Comparison of ENCODE assay signal across 36 cellular contexts in genomic region chr16:1049976-1050247, GRCh38. TPM values are rescaled to one million over a fixed set of nuclear protein-coding genes. Genes with fewer than 3 reads are reported as not detected.
"Had no signal": no experiment of that assay in that cellular context is flagged by ENCODE, and none has a peak within 500 bp of the region (broad histone marks: within the 10 kb centered on the region; RNA-seq: fewer than 3 reads in every experiment).

No MANE protein-coding gene starts in this region.

- DNase-seq: activated B cell treated with CpG ODN at 0.5 μM for 24 hours; activated CD4-positive, alpha-beta memory T cell treated with anti-CD3 and anti-CD28 coated beads for 36 hours; activated CD4-positive, alpha-beta T cell treated with anti-CD3 and anti-CD28 coated beads for 4 hours; activated CD4-positive, alpha-beta T cell treated with anti-CD3 and anti-CD28 coated beads, Interleukin-2, amount 10 ng/mL, durations not matched to agents 24 days and 14 days; activated CD4-positive, alpha-beta T cell treated with anti-CD3 and anti-CD28 coated beads, Interleukin-2, amount 50 U/mL, for 1 hour; activated CD4-positive, alpha-beta T cell treated with anti-CD3 and anti-CD28 coated beads, Interleukin-2, amount 50 U/mL, for 4 hours; activated CD4-positive, CD25-positive, alpha-beta regulatory T cell treated with anti-CD3 and anti-CD28 coated beads, Interleukin-2, amount 50 U/mL, for 72 hours; activated CD8-positive, alpha-beta memory T cell treated with anti-CD3 and anti-CD28 coated beads, Interleukin-2, amount 50 U/mL, for 4 hours; activated CD8-positive, alpha-beta T cell treated with anti-CD3 and anti-CD28 coated beads for 36 hours; activated effector memory CD4-positive, alpha-beta T cell treated with anti-CD3 and anti-CD28 coated beads, Interleukin-2, amount 50 U/mL, for 16 hours; activated gamma-delta T cell treated with Interleukin-2 at 50 U/mL for 16 hours; activated naive CD4-positive, alpha-beta T cell; activated naive CD4-positive, alpha-beta T cell treated with anti-CD3 and anti-CD28 coated beads for 36 hours; activated naive CD8-positive, alpha-beta T cell treated with anti-CD3 and anti-CD28 coated beads, Interleukin-2, amount 10 ng/mL, durations not matched to agents 7 days and 5 days; activated naive CD8-positive, alpha-beta T cell treated with anti-CD3 and anti-CD28 coated beads, Interleukin-2, amount 50 U/mL, for 24 hours; activated T-cell treated with anti-CD3 and anti-CD28 coated beads for 4 hours; activated T-cell treated with anti-CD3 and anti-CD28 coated beads, Interleukin-2, amount 50 U/mL, for 1 hour; activated T-cell treated with anti-CD3 and anti-CD28 coated beads, Interleukin-2, amount 50 U/mL, for 4 hours; activated T-cell treated with anti-CD3 and anti-CD28 coated beads, Interleukin-2, amount 50 U/mL, for 72 hours; amygdala; anterior cingulate cortex; caudate nucleus; cerebellar nuclear complex; T-helper 1 cell; T-helper 2 cell; T-helper 9 cell had no signal

- FAIRE-seq: bronchial epithelial cell, TTC549 had no signal

- H3K4me3 ChIP-seq: ascending aorta, cardiac muscle cell had no signal

- H3K36me3 ChIP-seq: ascending aorta, cardiac muscle cell had no signal

- H3K9me3 ChIP-seq: ascending aorta had no signal

- ATAC-seq: activated CD8-positive, alpha-beta T cell treated with anti-CD3 and anti-CD28 coated beads for 36 hours; activated naive CD8-positive, alpha-beta T cell treated with anti-CD3 and anti-CD28 coated beads, Interleukin-2, amount 50 U/mL, for 24 hours; activated T-cell treated with anti-CD3 and anti-CD28 coated beads, Interleukin-2, amount 50 U/mL, for 4 hours; activated T-cell treated with anti-CD3 and anti-CD28 coated beads, Interleukin-2, amount 50 U/mL, for 72 hours; activated T-helper 17 cell treated with anti-CD3 and anti-CD28 coated beads, Interleukin-2, amount 50 U/mL, for 72 hours had no signal

- H3K27me3 ChIP-seq: ascending aorta, cardiac muscle cell had no signal

- H3K27ac ChIP-seq: ascending aorta, cardiac muscle cell, VCaP had no signal

RNA-seq across cellular contexts. Expression of gene SSTR5, which starts 22.6 kb away (rescaled TPM):
- total RNA-seq: activated B cell treated with CpG ODN at 0.5 μM for 24 hours; activated CD4-positive, alpha-beta memory T cell treated with anti-CD3 and anti-CD28 coated beads for 36 hours; activated CD4-positive, alpha-beta T cell treated with anti-CD3 and anti-CD28 coated beads, Interleukin-2, amount 10 ng/mL, durations not matched to agents 24 days and 14 days; activated CD8-positive, alpha-beta memory T cell treated with anti-CD3 and anti-CD28 coated beads for 36 hours; activated CD8-positive, alpha-beta T cell treated with anti-CD3 and anti-CD28 coated beads for 36 hours; activated naive CD4-positive, alpha-beta T cell treated with anti-CD3 and anti-CD28 coated beads for 36 hours; activated naive CD8-positive, alpha-beta T cell treated with anti-CD3 and anti-CD28 coated beads, Interleukin-2, amount 10 ng/mL, durations not matched to agents 7 days and 5 days; activated T-cell treated with anti-CD3 and anti-CD28 coated beads, Interleukin-2, amount 50 U/mL, for 4 hours; activated T-cell treated with anti-CD3 and anti-CD28 coated beads, Interleukin-2, amount 50 U/mL, for 72 hours; activated T-helper 1 cell treated with anti-CD3 and anti-CD28 coated beads, Interleukin-12 subunit alpha, Interleukin-12 subunit beta, Interleukin-2, Interleukin-4 antibody, amounts not matched to agents 30 ng/mL and 10 ng/mL and 1 ng/mL, durations not matched to agents 14 hours and 24 hours and 36 hours; activated T-helper 17 cell treated with anti-CD3 and anti-CD28 coated beads, Interleukin-2, amount 50 U/mL, for 72 hours; ascending aorta; bronchial epithelial cell; cardiac muscle cell; chondrocyte had no signal
- polyA plus RNA-seq: cardiac muscle cell had no signal

RNA-seq across cellular contexts. Expression of gene C1QTNF8, which starts 46.1 kb away (rescaled TPM):
- total RNA-seq: activated B cell treated with CpG ODN at 0.5 μM for 24 hours; activated CD4-positive, alpha-beta memory T cell treated with anti-CD3 and anti-CD28 coated beads for 36 hours; activated CD4-positive, alpha-beta T cell treated with anti-CD3 and anti-CD28 coated beads, Interleukin-2, amount 10 ng/mL, durations not matched to agents 24 days and 14 days; activated CD8-positive, alpha-beta memory T cell treated with anti-CD3 and anti-CD28 coated beads for 36 hours; activated CD8-positive, alpha-beta T cell treated with anti-CD3 and anti-CD28 coated beads for 36 hours; activated naive CD4-positive, alpha-beta T cell treated with anti-CD3 and anti-CD28 coated beads for 36 hours; activated naive CD8-positive, alpha-beta T cell treated with anti-CD3 and anti-CD28 coated beads, Interleukin-2, amount 10 ng/mL, durations not matched to agents 7 days and 5 days; activated T-cell treated with anti-CD3 and anti-CD28 coated beads, Interleukin-2, amount 50 U/mL, for 4 hours; activated T-cell treated with anti-CD3 and anti-CD28 coated beads, Interleukin-2, amount 50 U/mL, for 72 hours; activated T-helper 1 cell treated with anti-CD3 and anti-CD28 coated beads, Interleukin-12 subunit alpha, Interleukin-12 subunit beta, Interleukin-2, Interleukin-4 antibody, amounts not matched to agents 30 ng/mL and 10 ng/mL and 1 ng/mL, durations not matched to agents 14 hours and 24 hours and 36 hours; activated T-helper 17 cell treated with anti-CD3 and anti-CD28 coated beads, Interleukin-2, amount 50 U/mL, for 72 hours; ascending aorta; bronchial epithelial cell; chondrocyte had no signal
- polyA plus RNA-seq: adipose tissue, cardiac muscle cell had no signal
